ENCODE assay signal across 35 cellular contexts in genomic region chrX:8760021-8760420, GRCh38. TPM values are rescaled to one million over a fixed set of nuclear protein-coding genes. Genes with fewer than 3 reads are reported as not detected.
"Had no signal": no experiment of that assay in that cellular context is flagged by ENCODE, and none has a peak within 500 bp of the region (broad histone marks: within the 10 kb centered on the region; RNA-seq: fewer than 3 reads in every experiment).

No MANE protein-coding gene starts in this region.

- H3K9me3 ChIP-seq: esophagus muscularis mucosa, left ventricle myocardium inferior, neutrophil, stomach, thyroid gland, upper lobe of left lung, vagina had no signal

- H3K27ac Mint-ChIP-seq: activated CD4-positive, alpha-beta memory T cell treated with anti-CD3 and anti-CD28 coated beads for 36 hours; activated CD4-positive, alpha-beta T cell treated with anti-CD3 and anti-CD28 coated beads, Interleukin-2, amount 10 ng/mL, durations not matched to agents 24 days and 14 days; activated naive CD4-positive, alpha-beta T cell treated with anti-CD3 and anti-CD28 coated beads, Interleukin-2, amount 10 ng/mL, durations not matched to agents 7 days and 5 days; activated naive CD8-positive, alpha-beta T cell treated with anti-CD3 and anti-CD28 coated beads, Interleukin-2, amount 10 ng/mL, durations not matched to agents 7 days and 5 days; activated T-cell treated with anti-CD3 and anti-CD28 coated beads, Interleukin-2, amount 50 U/mL, for 24 hours; dendritic cell treated with granulocyte-macrophage colony-stimulating factor and Interleukin-4, amounts not matched to agents 40 ng/mL and 50 ng/mL, for 4 days; endodermal cell; nephron progenitor cell; progenitor cell of endocrine pancreas; stimulated activated effector memory CD8-positive, alpha-beta T cell treated with anti-CD3 and anti-CD28 coated beads, Interleukin-12 subunit alpha, Interleukin-12 subunit beta, amount 100 ng/mL, for 72 hours; T-helper 1 cell treated with Interleukin-12 subunit alpha and Interleukin-12 subunit beta and Interleukin-4 antibody, amounts not matched to agents 30 μg/mL and 1 μg/mL, for 36 hours had no signal

- H3K27me3 ChIP-seq: esophagus muscularis mucosa, neutrophil, thyroid gland, upper lobe of left lung, vagina had no signal

- H3K4me1 Mint-ChIP-seq: activated CD4-positive, alpha-beta T cell treated with anti-CD3 and anti-CD28 coated beads, Interleukin-2, amount 10 ng/mL, durations not matched to agents 24 days and 14 days; activated naive CD4-positive, alpha-beta T cell treated with anti-CD3 and anti-CD28 coated beads, Interleukin-2, amount 10 ng/mL, durations not matched to agents 7 days and 5 days; central memory CD8-positive, alpha-beta T cell; endodermal cell; nephron progenitor cell; stimulated activated effector memory CD8-positive, alpha-beta T cell treated with anti-CD3 and anti-CD28 coated beads, Interleukin-12 subunit alpha, Interleukin-12 subunit beta, amount 100 ng/mL, for 72 hours had no signal

- H3K27me3 Mint-ChIP-seq: activated naive CD4-positive, alpha-beta T cell treated with anti-CD3 and anti-CD28 coated beads, Interleukin-2, amount 10 ng/mL, durations not matched to agents 7 days and 5 days had no signal

- H3K4me3 ChIP-seq: esophagus muscularis mucosa, left ventricle myocardium inferior, lung, skin epidermis, stomach, thyroid gland, upper lobe of left lung, vagina had no signal

- DNase-seq: activated CD4-positive, alpha-beta memory T cell treated with anti-CD3 and anti-CD28 coated beads for 36 hours; activated CD4-positive, alpha-beta T cell treated with anti-CD3 and anti-CD28 coated beads, Interleukin-2, amount 10 ng/mL, durations not matched to agents 24 days and 14 days; activated CD8-positive, alpha-beta memory T cell treated with anti-CD3 and anti-CD28 coated beads, Interleukin-2, amount 50 U/mL, for 48 hours; activated gamma-delta T cell; activated naive CD4-positive, alpha-beta T cell treated with anti-CD3 and anti-CD28 coated beads, Interleukin-2, amount 10 ng/mL, durations not matched to agents 7 days and 5 days; activated naive CD8-positive, alpha-beta T cell treated with anti-CD3 and anti-CD28 coated beads, Interleukin-2, amount 10 ng/mL, durations not matched to agents 7 days and 5 days; activated T-cell treated with anti-CD3 and anti-CD28 coated beads, Interleukin-2, amount 50 U/mL, for 24 hours; amniotic stem cell; endodermal cell; glutamatergic neuron; left ventricle myocardium inferior; nephron progenitor cell; stimulated activated CD4-positive, alpha-beta T cell treated with anti-CD3 and anti-CD28 coated beads, Interleukin-12 subunit alpha, Interleukin-12 subunit beta, amount 100 ng/mL, for 4 hours; stimulated activated CD4-positive, alpha-beta T cell treated with anti-CD3 and anti-CD28 coated beads, Interleukin-4, amount 100 ng/mL, for 24 hours; stomach; T1000; thyroid gland; upper lobe of left lung; WERI-Rb-1 had no signal

- ATAC-seq: activated CD4-positive, CD25-positive, alpha-beta regulatory T cell treated with anti-CD3 and anti-CD28 coated beads, Interleukin-2, amount 50 U/mL, for 24 hours; sciatic nerve; stimulated activated effector memory CD8-positive, alpha-beta T cell treated with anti-CD3 and anti-CD28 coated beads, Interleukin-12 subunit alpha, Interleukin-12 subunit beta, amount 100 ng/mL, for 72 hours had no signal

- H3K27ac ChIP-seq: esophagus muscularis mucosa, left ventricle myocardium inferior, neutrophil, skin epidermis, stomach, thyroid gland, upper lobe of left lung, vagina, WERI-Rb-1 had no signal

- H3K4me3 Mint-ChIP-seq: activated CD4-positive, alpha-beta memory T cell treated with anti-CD3 and anti-CD28 coated beads for 36 hours; activated CD4-positive, alpha-beta T cell treated with anti-CD3 and anti-CD28 coated beads, Interleukin-2, amount 10 ng/mL, durations not matched to agents 24 days and 14 days; activated naive CD4-positive, alpha-beta T cell treated with anti-CD3 and anti-CD28 coated beads, Interleukin-2, amount 10 ng/mL, durations not matched to agents 7 days and 5 days; activated naive CD8-positive, alpha-beta T cell treated with anti-CD3 and anti-CD28 coated beads, Interleukin-2, amount 10 ng/mL, durations not matched to agents 7 days and 5 days; activated T-cell treated with anti-CD3 and anti-CD28 coated beads, Interleukin-2, amount 50 U/mL, for 24 hours; central memory CD8-positive, alpha-beta T cell; dendritic cell treated with granulocyte-macrophage colony-stimulating factor and Interleukin-4, amounts not matched to agents 40 ng/mL and 50 ng/mL, for 4 days; endodermal cell; nephron progenitor cell; stimulated activated effector memory CD8-positive, alpha-beta T cell treated with anti-CD3 and anti-CD28 coated beads, Interleukin-12 subunit alpha, Interleukin-12 subunit beta, amount 100 ng/mL, for 72 hours; T-helper 1 cell treated with Interleukin-12 subunit alpha and Interleukin-12 subunit beta and Interleukin-4 antibody, amounts not matched to agents 30 μg/mL and 1 μg/mL, for 36 hours had no signal

- H3K36me3 ChIP-seq: esophagus muscularis mucosa, left ventricle myocardium inferior, neutrophil, stomach, thyroid gland, upper lobe of left lung, vagina, WERI-Rb-1 had no signal

- H3K9me3 Mint-ChIP-seq: activated CD4-positive, alpha-beta memory T cell treated with anti-CD3 and anti-CD28 coated beads for 36 hours; activated CD4-positive, alpha-beta T cell treated with anti-CD3 and anti-CD28 coated beads, Interleukin-2, amount 10 ng/mL, durations not matched to agents 24 days and 14 days; activated naive CD4-positive, alpha-beta T cell treated with anti-CD3 and anti-CD28 coated beads, Interleukin-2, amount 10 ng/mL, durations not matched to agents 7 days and 5 days; activated T-cell treated with anti-CD3 and anti-CD28 coated beads, Interleukin-2, amount 50 U/mL, for 24 hours; central memory CD8-positive, alpha-beta T cell; dendritic cell treated with granulocyte-macrophage colony-stimulating factor and Interleukin-4, amounts not matched to agents 40 ng/mL and 50 ng/mL, for 4 days; stimulated activated effector memory CD8-positive, alpha-beta T cell treated with anti-CD3 and anti-CD28 coated beads, Interleukin-12 subunit alpha, Interleukin-12 subunit beta, amount 100 ng/mL, for 72 hours; T-helper 1 cell treated with Interleukin-12 subunit alpha and Interleukin-12 subunit beta and Interleukin-4 antibody, amounts not matched to agents 30 μg/mL and 1 μg/mL, for 36 hours had no signal

- H3K4me1 ChIP-seq: esophagus muscularis mucosa, left ventricle myocardium inferior, stomach, thyroid gland, upper lobe of left lung, vagina had no signal

RNA-seq across cellular contexts. Expression of gene ANOS1, which starts 28.1 kb away (rescaled TPM):
- total RNA-seq: activated CD4-positive, alpha-beta memory T cell treated with anti-CD3 and anti-CD28 coated beads for 36 hours; activated CD4-positive, alpha-beta T cell treated with anti-CD3 and anti-CD28 coated beads, Interleukin-2, amount 10 ng/mL, durations not matched to agents 24 days and 14 days had no signal

RNA-seq across cellular contexts. Expression of gene FAM9A, which starts 41.2 kb away (rescaled TPM):
- total RNA-seq: activated CD4-positive, alpha-beta memory T cell treated with anti-CD3 and anti-CD28 coated beads for 36 hours; activated CD4-positive, alpha-beta T cell treated with anti-CD3 and anti-CD28 coated beads, Interleukin-2, amount 10 ng/mL, durations not matched to agents 24 days and 14 days; activated naive CD8-positive, alpha-beta T cell treated with anti-CD3 and anti-CD28 coated beads, Interleukin-2, amount 10 ng/mL, durations not matched to agents 7 days and 5 days; endodermal cell; esophagus muscularis mucosa; frontal cortex; left ventricle myocardium inferior; lung; mucosa of gallbladder; osteocyte; progenitor cell of endocrine pancreas; renal cortical epithelial cell; sciatic nerve; stomach; thyroid gland; upper lobe of left lung; vagina had no signal
- polyA plus RNA-seq: lung, stomach had no signal
